ENCODE assay signal across 8 cellular contexts in genomic region chr19:1507763-1508506, GRCh38. TPM values are rescaled to one million over a fixed set of nuclear protein-coding genes. Genes with fewer than 3 reads are reported as not detected.
DNase-seq lines count a peak whose midpoint lies in the region; ATAC-seq and TF ChIP-seq lines count a peak whose summit lies in the region.

No MANE protein-coding gene starts in this region.

- H3K9me3 Mint-ChIP-seq in T-cell, result no peaks in the 10 kb centered on the region
- H3K9me3 Mint-ChIP-seq in activated naive CD8-positive, alpha-beta T cell treated with anti-CD3 and anti-CD28 coated beads, Interleukin-2, amount 50 U/mL, for 24 hours, result no peaks in the 10 kb centered on the region

- TF ChIP-seq CTCF in GM12864 (IDR thresholded peaks at IDR 0.05; ENCODE audit: low read depth, low read length, missing control alignments) (no peak), osteoblast (IDR thresholded peaks at IDR 0.05; ENCODE audit: extremely low read depth, low read depth, low read length) (no peak)

- peaks cover 40% of the 10 kb centered on the region for H3K27me3 ChIP-seq in osteoblast (ENCODE audit: insufficient read depth, low read length)

- H3K4me3 ChIP-seq in GM12864 (ENCODE audit: low read depth, low read length), result peak overlapping the region; percentile 52
- peak overlapping the region; percentile 71 for H3K4me3 ChIP-seq in osteoblast (ENCODE audit: insufficient read depth, low read length)

- H3K36me3 ChIP-seq in osteoblast (ENCODE audit: insufficient read depth, low read length), result no peaks in the 10 kb centered on the region

- peaks cover 17 to 31% (median 20%) of the 10 kb centered on the region in 3 donors for H3K4me1 Mint-ChIP-seq in T-cell
- H3K4me1 Mint-ChIP-seq in activated naive CD8-positive, alpha-beta T cell treated with anti-CD3 and anti-CD28 coated beads, Interleukin-2, amount 50 U/mL, for 24 hours, result peaks cover 25% of the 10 kb centered on the region

- H3K4me2 ChIP-seq in osteoblast (ENCODE audit: insufficient read depth, low read length), result peak overlapping the region; percentile 72

- H3K79me2 ChIP-seq in osteoblast (ENCODE audit: insufficient read depth, low read length), result no peaks in the 10 kb centered on the region

- CTCF ChIA-PET in T-cell (lab: Charles Lee), result no interaction called here

- peak overlapping the region; percentile 75 to 95 for H3K27ac Mint-ChIP-seq in T-cell
- H3K27ac Mint-ChIP-seq in activated naive CD8-positive, alpha-beta T cell treated with anti-CD3 and anti-CD28 coated beads, Interleukin-2, amount 50 U/mL, for 24 hours, result peak overlapping the region; percentile 86

- no peak overlapping the region for H3K27ac ChIP-seq in osteoblast (ENCODE audit: low read depth, low read length)

- intact Hi-C loops in Right ventricle myocardium inferior (cut with DNase I), result loop anchor here (5.0 kb wide), 1 partner anchor 231 kb away; the partner anchor contains the start of gene FAM174C

- peaks cover 0 to 5% of the 10 kb centered on the region in 2 donors for H3K27me3 Mint-ChIP-seq in T-cell
- peaks cover 21% of the 10 kb centered on the region for H3K27me3 Mint-ChIP-seq in activated naive CD8-positive, alpha-beta T cell treated with anti-CD3 and anti-CD28 coated beads, Interleukin-2, amount 50 U/mL, for 24 hours

- H4K20me1 ChIP-seq in osteoblast (ENCODE audit: insufficient read depth, low read length), result no peaks in the 10 kb centered on the region

- peak overlapping the region; percentile 81 to 87 (median 83) for H3K4me3 Mint-ChIP-seq in T-cell
- peak overlapping the region; percentile 81 for H3K4me3 Mint-ChIP-seq in activated naive CD8-positive, alpha-beta T cell treated with anti-CD3 and anti-CD28 coated beads, Interleukin-2, amount 50 U/mL, for 24 hours

- peaks cover 6% of the 10 kb centered on the region for H3K9me3 ChIP-seq in osteoblast (ENCODE audit: low read depth, low read length)

- no peaks in the 10 kb centered on the region for H3K4me1 ChIP-seq in osteoblast (ENCODE audit: insufficient read depth, low read length)

- peak; percentile 90 to 93 (median 90) for ATAC-seq in T-cell (replicated peaks in 1 of 4)
- ATAC-seq in activated naive CD8-positive, alpha-beta T cell treated with anti-CD3 and anti-CD28 coated beads, Interleukin-2, amount 50 U/mL, for 24 hours, result peak; percentile 84
- ATAC-seq in Right ventricle myocardium inferior, result peak; percentile 92
- ATAC-seq in GM21423 (IDR thresholded peaks at IDR 0.05; ENCODE audit: unreplicated experiment), result no peak

- DNase-seq in GM12864 (ENCODE audit: low read depth) (peak; percentile 60), NCI-H1105 treated with DMSO at 0.1 percent for 48 hours (lab: John Stamatoyannopoulos, UW) (peak; percentile 89), T-cell (peak; percentile 84 to 95 (median 92)), Right ventricle myocardium inferior (ENCODE audit: missing footprints) (peak; percentile 93), osteoblast (ENCODE audit: insufficient read length, low spot score, missing footprints) (peak; percentile 100), superior temporal gyrus (ENCODE audit: extremely low spot score) (peak; percentile 97)
- DNase-seq in activated naive CD8-positive, alpha-beta T cell treated with anti-CD3 and anti-CD28 coated beads, Interleukin-2, amount 50 U/mL, for 24 hours, result peak; percentile 89

- peak overlapping the region; percentile 94 for H2AFZ ChIP-seq in osteoblast (ENCODE audit: low read length)

- POLR2A ChIA-PET in T-cell (lab: Charles Lee), result no interaction called here

- H3K36me3 Mint-ChIP-seq in T-cell, result no peaks in the 10 kb centered on the region
- peaks cover 2% of the 10 kb centered on the region for H3K36me3 Mint-ChIP-seq in activated naive CD8-positive, alpha-beta T cell treated with anti-CD3 and anti-CD28 coated beads, Interleukin-2, amount 50 U/mL, for 24 hours (ENCODE audit: low read depth)

RNA-seq across cellular contexts. Expression of gene ADAMTSL5, which starts 4.9 kb away (rescaled TPM):
- 1 to 10 TPM; 5.7 to 7.9 (median 6.9) TPM for total RNA-seq in T-cell
- total RNA-seq in Right ventricle myocardium inferior, result 22.9 TPM
- 0.29 and 1.1 TPM in 2 replicates for total RNA-seq in osteoblast

RNA-seq across cellular contexts. Expression of gene PLK5, which starts 15.9 kb away (rescaled TPM):
- total RNA-seq in T-cell, result not detected
- total RNA-seq in Right ventricle myocardium inferior, result not detected
- under 0.01 TPM in 1 of 2 replicates, not detected in the other for total RNA-seq in osteoblast

RNA-seq across cellular contexts. Expression of gene REEP6, which starts 17.0 kb away (rescaled TPM):
- total RNA-seq in T-cell, result 1 to 10 TPM; 2.2 to 6.9 (median 5.5) TPM
- total RNA-seq in Right ventricle myocardium inferior, result 1.1 TPM
- 1.2 and 1.8 TPM in 2 replicates for total RNA-seq in osteoblast

RNA-seq across cellular contexts. Expression of gene PCSK4, which starts 17.8 kb away (rescaled TPM):
- total RNA-seq in T-cell, result 1 to 10 TPM; 5.2 to 9.8 (median 5.6) TPM
- total RNA-seq in Right ventricle myocardium inferior, result 0.89 TPM
- total RNA-seq in osteoblast, result 1.4 and 2.4 TPM in 2 replicates

RNA-seq across cellular contexts. Expression of gene C19orf25, which starts 28.9 kb away (rescaled TPM):
- total RNA-seq in T-cell (10 to 100 TPM; 30.8 to 76.2 (median 71.4) TPM), Right ventricle myocardium inferior (21.5 TPM), osteoblast (28.9 and 30.0 TPM in 2 replicates)
